ENCODE assay signal across 19 cellular contexts in genomic region chr13:27541386-27541785, GRCh38.
A peak's percentile ranks its signal among the peaks of the same experiment; 100 is the strongest.
DNase-seq lines count a peak whose midpoint lies in the region; ATAC-seq and TF ChIP-seq lines count a peak whose summit lies in the region.
"Had no signal": no experiment of that assay in that cellular context is flagged by ENCODE, and none has a peak within 500 bp of the region (broad histone marks: within the 10 kb centered on the region; RNA-seq: fewer than 3 reads in every experiment).

No MANE protein-coding gene starts in this region.

- no peak for TF ChIP-seq RAD21 in IMR-90 (IDR thresholded peaks at IDR 0.05; ENCODE audit: low read length)

- H2AK9ac ChIP-seq in IMR-90 (replicated peaks; ENCODE audit: low read depth, low read length, poor library complexity) = no peak overlapping the region

- no peaks in the 10 kb centered on the region for H4K20me1 ChIP-seq in IMR-90 (ENCODE audit: insufficient read depth, low read length)

- H3K9ac ChIP-seq in IMR-90 (ENCODE audit: low read depth, low read length) = no peak overlapping the region

- H3K27me3 ChIP-seq in BJ (ENCODE audit: control insufficient read depth, insufficient read depth, low read length) = 0 out of 2 replicates have a peak, but pooled peaks cover under 1% of the 10 kb centered on the region
- H3K27me3 ChIP-seq in IMR-90 (ENCODE audit: control insufficient read depth, insufficient read depth, low read length) = no peaks in the 10 kb centered on the region
- no peaks in the 10 kb centered on the region for H3K27me3 ChIP-seq in CD4-positive, alpha-beta T cell (ENCODE audit: control insufficient read depth, insufficient read depth, low read length)
- H3K27me3 ChIP-seq: SJSA1 had no signal

- CTCF ChIA-PET in BJ (lab: Yijun Ruan, JAX) (interaction anchor here (0.8 to 13.6 kb wide), 7 partner anchors 9 to 284 kb away, joined by 3 to 166 read pairs (median 5); partner anchors contain the start of gene POLR1D), IMR-90 (lab: Yijun Ruan, JAX) (interaction anchor here (0.8 kb wide), 1 partner anchor 8 kb away, joined by 4 read pairs; no protein-coding TSS in a partner anchor), GM10248 (lab: Yijun Ruan, JAX) (interaction anchor here (1.2 to 3.9 kb wide), 6 partner anchors 9 to 285 kb away, joined by 3 to 26 read pairs (median 4); no protein-coding TSS in a partner anchor)
- CTCF ChIA-PET in CD4-positive, alpha-beta T cell (lab: Charles Lee) = interaction anchor here (1.0 kb wide), 1 partner anchor 9 kb away, joined by 5 read pairs; no protein-coding TSS in a partner anchor

- H3K9me3 Mint-ChIP-seq in CD4-positive, alpha-beta T cell = no peaks in the 10 kb centered on the region
- H3K9me3 Mint-ChIP-seq: CD14-positive monocyte had no signal

- H2BK20ac ChIP-seq in IMR-90 (ENCODE audit: low read depth, low read length) = no peak overlapping the region

- H3K79me1 ChIP-seq in IMR-90 (ENCODE audit: low read depth in 1 of 2, low read length in 2 of 2) = no peaks in the 10 kb centered on the region

- no peak overlapping the region for H3K4ac ChIP-seq in IMR-90 (ENCODE audit: low read depth, low read length)

- TF ChIP-seq POLR2A in IMR-90 (IDR thresholded peaks at IDR 0.05; ENCODE audit: low read depth, low read length) = no peak

- H3K56ac ChIP-seq in IMR-90 (ENCODE audit: extremely low read depth, insufficient read depth, low read length) = no peak overlapping the region

- no peak overlapping the region for H3K4me2 ChIP-seq in IMR-90 (ENCODE audit: low read depth, low read length)

- H3K9me3 ChIP-seq in IMR-90 (ENCODE audit: control insufficient read depth, insufficient read depth, low read length) = no peaks in the 10 kb centered on the region
- no peaks in the 10 kb centered on the region for H3K9me3 ChIP-seq in CD4-positive, alpha-beta T cell (ENCODE audit: control insufficient read depth, low read length)
- H3K9me3 ChIP-seq: SJSA1 had no signal

- in situ Hi-C loops in IMR-90 (cut with MboI; ENCODE audit: low sequenced_read_pairs) = loop anchor here (25.0 kb wide), 1 partner anchor 446 kb away; the partner anchor contains the start of gene URAD

- H3K4me1 ChIP-seq in IMR-90 (ENCODE audit: control insufficient read depth, insufficient read depth, low read length) = peaks cover 1% of the 10 kb centered on the region; the same call in 1 of the 2 replicates
- H3K4me1 ChIP-seq: SJSA1 had no signal

- H3K4me1 Mint-ChIP-seq in CD4-positive, alpha-beta T cell (ENCODE audit: low read depth) = no peaks in the 10 kb centered on the region
- H3K4me1 Mint-ChIP-seq: CD14-positive monocyte had no signal

- TF ChIP-seq CTCF in BJ (IDR thresholded peaks at IDR 0.05; ENCODE audit: insufficient read depth, low read depth, low read length) (no peak), IMR-90 (conservative IDR thresholded peaks at IDR 0.05; ENCODE audit: low read depth, low read length) (no peak), fibroblast of villous mesenchyme (IDR thresholded peaks at IDR 0.05; ENCODE audit: insufficient read depth, low read depth, low read length) (no peak), GM10248 (IDR thresholded peaks at IDR 0.05; ENCODE audit: control extremely low read depth, extremely low read depth, low read depth, missing control alignments) (no peak)
- no peak for TF ChIP-seq CTCF in CD4-positive, alpha-beta T cell (IDR thresholded peaks at IDR 0.05)

- ATAC-seq in IMR-90 (ENCODE audit: low read depth) = peak; percentile 65
- no peak for ATAC-seq in CD4-positive, alpha-beta T cell (ENCODE audit: poor library complexity)
- ATAC-seq: Right ventricle myocardium inferior had no signal

- no peak overlapping the region for H4K91ac ChIP-seq in IMR-90 (ENCODE audit: insufficient read depth, low read depth, low read length)

- H2AFZ ChIP-seq in IMR-90 (replicated peaks; ENCODE audit: low read length, poor library complexity) = no peak overlapping the region

- H3K27ac Mint-ChIP-seq in CD4-positive, alpha-beta T cell = no peak overlapping the region
- H3K27ac Mint-ChIP-seq: CD14-positive monocyte had no signal

- no peak overlapping the region for H2BK5ac ChIP-seq in IMR-90 (ENCODE audit: low read depth, low read length, poor library complexity, severe bottlenecking)

- H3K9me1 ChIP-seq in IMR-90 (ENCODE audit: insufficient read depth, low read length) = no peaks in the 10 kb centered on the region; the same call in 1 of the 2 replicates

- H4K8ac ChIP-seq in IMR-90 (ENCODE audit: low read depth in 2 of 2, low read length in 2 of 2) = no peak overlapping the region

- no peaks in the 10 kb centered on the region for H3K27me3 Mint-ChIP-seq in CD4-positive, alpha-beta T cell

- H3K27ac ChIP-seq in IMR-90 (ENCODE audit: insufficient read depth, low read length) = no peak overlapping the region
- no peak overlapping the region for H3K27ac ChIP-seq in CD4-positive, alpha-beta T cell (ENCODE audit: low read depth, low read length)
- H3K27ac ChIP-seq in substantia nigra (ENCODE audit: low read depth, low read length, poor library complexity, severe bottlenecking) = no peak overlapping the region
- H3K27ac ChIP-seq: SJSA1 had no signal

- no peak overlapping the region for H2BK120ac ChIP-seq in IMR-90 (ENCODE audit: low read depth, low read length)

- BruUV-seq in IMR-90 (replicated peaks; lab: Mats Ljungman, UMichigan) = no TSS peak

- H3K14ac ChIP-seq in IMR-90 (replicated peaks; ENCODE audit: low read depth, low read length) = no peak overlapping the region

- H3K36me3 ChIP-seq in BJ (ENCODE audit: control insufficient read depth, insufficient read depth, low read length) (no peaks in the 10 kb centered on the region), IMR-90 (ENCODE audit: control insufficient read depth, insufficient read depth, low read length) (no peaks in the 10 kb centered on the region)
- H3K36me3 ChIP-seq: SJSA1 had no signal

- no peak overlapping the region for H2AK5ac ChIP-seq in IMR-90 (ENCODE audit: low read depth, low read length)

- H2BK15ac ChIP-seq in IMR-90 (ENCODE audit: low read depth, low read length) = no peak overlapping the region

- no peak overlapping the region for H3K18ac ChIP-seq in IMR-90 (ENCODE audit: low read depth, low read length)

- no peak overlapping the region for H4K5ac ChIP-seq in IMR-90 (ENCODE audit: low read depth, low read length)

- no peak overlapping the region for H3K4me3 Mint-ChIP-seq in CD4-positive, alpha-beta T cell
- H3K4me3 Mint-ChIP-seq: CD14-positive monocyte had no signal

- dilution Hi-C loops in IMR-90 (cut with HindIII; ENCODE audit: low sequenced_read_pairs, unreplicated experiment) = no loop called here

- peak; percentile 70 for DNase-seq in BJ (ENCODE audit: low read depth)
- peak; percentile 15 for DNase-seq in IMR-90
- DNase-seq in fibroblast of villous mesenchyme (ENCODE audit: low read depth) = peak; percentile 89
- DNase-seq in skeletal muscle cell (ENCODE audit: low read depth) = peak; percentile 10
- no peak for DNase-seq in NCI-H2081 (lab: John Stamatoyannopoulos, UW)
- no peak for DNase-seq in CD4-positive, alpha-beta T cell
- no peak for DNase-seq in substantia nigra (lab: John Stamatoyannopoulos, UW)
- no peak for DNase-seq in GM10248 (ENCODE audit: extremely low spot score)
- DNase-seq: AML-193, H7, NCI-H1105, NCI-H146, NCI-H2029, NCI-H345, NCI-H524, NCI-H82 had no signal

- intact Hi-C loops in IMR-90 (cut with micrococcal nuclease) = no loop called here
- intact Hi-C loops in CD4-positive, alpha-beta T cell (cut with DNase I, micrococcal nuclease) = loop anchor here in 1 of 2 experiments (10.0 kb wide), 1 partner anchor 137 kb away; no protein-coding TSS in a partner anchor

- H3K23ac ChIP-seq in IMR-90 (ENCODE audit: low read depth, low read length) = no peak overlapping the region

- POLR2A ChIA-PET in BJ (lab: Charles Lee) (interaction anchor here (0.6 kb wide), 1 partner anchor 105 kb away, joined by 3 read pairs; no protein-coding TSS in a partner anchor), IMR-90 (lab: Charles Lee; ENCODE audit: unreplicated experiment) (no interaction called here), GM10248 (lab: Yijun Ruan, JAX) (no interaction called here)
- POLR2A ChIA-PET in CD4-positive, alpha-beta T cell (lab: Charles Lee) = no interaction called here

- H3K4me3 ChIP-seq in BJ (ENCODE audit: low read depth, low read length) (no peak overlapping the region), IMR-90 (ENCODE audit: insufficient read depth, low read depth, low read length) (no peak overlapping the region), fibroblast of villous mesenchyme (ENCODE audit: low read depth, low read length) (peak overlapping the region; percentile 15), skeletal muscle cell (ENCODE audit: low read depth, low read length) (no peak overlapping the region)
- H3K4me3 ChIP-seq: SJSA1 had no signal

- no CpG with 5 or more reads among the region's 3 CpGs for WGBS in IMR-90 (ENCODE audit: extremely low coverage in 2 of 2, insufficient read length in 1 of 2), 2 experiments

- H3K36me3 Mint-ChIP-seq in CD4-positive, alpha-beta T cell (ENCODE audit: low read depth) = peaks cover 19% of the 10 kb centered on the region

TF ChIP-seq in IMR-90, 13 proteins besides CTCF, POLR2A, EP300 and RAD21:
- TF ChIP-seq CEBPB (IDR thresholded peaks at IDR 0.05; ENCODE audit: low read depth, low read length) (no peak), CHD1 (IDR thresholded peaks at IDR 0.05; ENCODE audit: low read depth, low read length) (no peak), MXI1 (IDR thresholded peaks at IDR 0.05; ENCODE audit: borderline replicate concordance, low read depth, low read length) (no peak), FOS (IDR thresholded peaks at IDR 0.05; ENCODE audit: low read depth, low read length) (no peak), SMC3 (IDR thresholded peaks at IDR 0.05; ENCODE audit: low read depth, low read length) (no peak), ELK1 (IDR thresholded peaks at IDR 0.05; ENCODE audit: borderline replicate concordance, low read depth, low read length) (no peak), RCOR1 (IDR thresholded peaks at IDR 0.05; ENCODE audit: insufficient replicate concordance, low read length) (no peak)

Comparison
In these comparisons a context has a peak if more than half of its experiments do, and no peak if none do; other contexts are left out.
1. DNase-seq: peak in BJ (single experiment), IMR-90 (single experiment), fibroblast of villous mesenchyme (single experiment) and skeletal muscle cell (single experiment); none in NCI-H2081 (0 of 2), CD4-positive, alpha-beta T cell (0 of 10), substantia nigra (0 of 49) and GM10248 (single experiment).